13 cellular contexts compared by ENCODE assay signal in genomic region chr4:78766650-78767049, GRCh38. TPM values are rescaled to one million over a fixed set of nuclear protein-coding genes. Genes with fewer than 3 reads are reported as not detected.
A peak's percentile ranks its signal among the peaks of the same experiment; 100 is the strongest.
DNase-seq lines count a peak whose midpoint lies in the region; ATAC-seq and TF ChIP-seq lines count a peak whose summit lies in the region.
"Had no signal": no experiment of that assay in that cellular context is flagged by ENCODE, and none has a peak within 500 bp of the region (broad histone marks: within the 10 kb centered on the region; RNA-seq: fewer than 3 reads in every experiment).

No MANE protein-coding gene starts in this region.

- H3K9me3 ChIP-seq in MM.1S (replicated peaks; ENCODE audit: insufficient read depth, low read length) = no peaks in the 10 kb centered on the region
- H3K9me3 ChIP-seq: lower lobe of right lung, pancreas, thoracic aorta had no signal

- no peaks in the 10 kb centered on the region for H3K36me3 Mint-ChIP-seq in glutamatergic neuron (ENCODE audit: unreplicated experiment)
- H3K36me3 Mint-ChIP-seq: activated naive CD8-positive, alpha-beta T cell treated with anti-CD3 and anti-CD28 coated beads, Interleukin-2, amount 10 ng/mL, durations not matched to agents 7 days and 5 days had no signal

- no peak overlapping the region for H3K27ac ChIP-seq in MM.1S (ENCODE audit: low read length)
- H3K27ac ChIP-seq: C4-2B, lower lobe of right lung, pancreas, thoracic aorta had no signal

- no peaks in the 10 kb centered on the region for H3K4me1 Mint-ChIP-seq in glutamatergic neuron (ENCODE audit: low read depth, unreplicated experiment)

- no peaks in the 10 kb centered on the region for H3K36me3 ChIP-seq in MM.1S (replicated peaks; ENCODE audit: insufficient read depth, low read length)
- H3K36me3 ChIP-seq: lower lobe of right lung, pancreas, thoracic aorta had no signal

- H4K20me1 ChIP-seq in MM.1S (ENCODE audit: insufficient read depth, low read length) = no peaks in the 10 kb centered on the region

- H3K27me3 Mint-ChIP-seq in glutamatergic neuron (ENCODE audit: unreplicated experiment) = no peaks in the 10 kb centered on the region
- H3K27me3 Mint-ChIP-seq: activated naive CD8-positive, alpha-beta T cell treated with anti-CD3 and anti-CD28 coated beads, Interleukin-2, amount 10 ng/mL, durations not matched to agents 7 days and 5 days had no signal

- no peak overlapping the region for H3K4me3 Mint-ChIP-seq in glutamatergic neuron (ENCODE audit: unreplicated experiment)
- H3K4me3 Mint-ChIP-seq: activated naive CD8-positive, alpha-beta T cell treated with anti-CD3 and anti-CD28 coated beads, Interleukin-2, amount 10 ng/mL, durations not matched to agents 7 days and 5 days had no signal

- no peak overlapping the region for H3K9ac ChIP-seq in MM.1S (ENCODE audit: low read length)

- H3K79me2 ChIP-seq in MM.1S (ENCODE audit: low read length) = no peaks in the 10 kb centered on the region

- H2AFZ ChIP-seq in MM.1S (ENCODE audit: low read length) = no peak overlapping the region

- peak overlapping the region; percentile 45 for H3K4me2 ChIP-seq in MM.1S (ENCODE audit: low read depth, low read length)

- ATAC-seq in GM18519 (IDR thresholded peaks at IDR 0.05; ENCODE audit: low FRiP score, unreplicated experiment) (peak; percentile 76), GM21381 (IDR thresholded peaks at IDR 0.05; ENCODE audit: unreplicated experiment) (peak; percentile 90), HG03025 (IDR thresholded peaks at IDR 0.05; ENCODE audit: low FRiP score, unreplicated experiment) (peak; percentile 91)
- ATAC-seq: lower lobe of right lung, pancreas had no signal

- H3K27me3 ChIP-seq in MM.1S (replicated peaks; ENCODE audit: insufficient read depth, low read length) = no peaks in the 10 kb centered on the region; the same call in 1 of the 2 replicates
- H3K27me3 ChIP-seq: pancreas had no signal

- no peaks in the 10 kb centered on the region for H3K9me2 ChIP-seq in MM.1S (replicated peaks; ENCODE audit: insufficient read depth, low read length)

- TF ChIP-seq CTCF in MM.1S (IDR thresholded peaks at IDR 0.05; ENCODE audit: low read length) (no peak), glutamatergic neuron (IDR thresholded peaks at IDR 0.05; ENCODE audit: partially characterized antibody, unreplicated experiment) (no peak)

- H3K4me3 ChIP-seq in MM.1S (ENCODE audit: low read length) = no peak overlapping the region
- H3K4me3 ChIP-seq: lower lobe of right lung, pancreas, thoracic aorta had no signal

- H3K27ac Mint-ChIP-seq in glutamatergic neuron (ENCODE audit: unreplicated experiment) = no peak overlapping the region
- H3K27ac Mint-ChIP-seq: activated naive CD8-positive, alpha-beta T cell treated with anti-CD3 and anti-CD28 coated beads, Interleukin-2, amount 10 ng/mL, durations not matched to agents 7 days and 5 days had no signal

- no peaks in the 10 kb centered on the region for H3K9me3 Mint-ChIP-seq in glutamatergic neuron (ENCODE audit: unreplicated experiment)
- H3K9me3 Mint-ChIP-seq: activated naive CD8-positive, alpha-beta T cell treated with anti-CD3 and anti-CD28 coated beads, Interleukin-2, amount 10 ng/mL, durations not matched to agents 7 days and 5 days had no signal

- DNase-seq in MM.1S = peak; percentile 71
- DNase-seq in glutamatergic neuron = no peak
- no peak for DNase-seq in activated gamma-delta T cell treated with Interleukin-2 at 50 U/mL for 16 hours
- DNase-seq in HuH-7.5 (ENCODE audit: low spot score) = no peak
- DNase-seq in NCI-H1048 (lab: John Stamatoyannopoulos, UW) = no peak
- DNase-seq: activated naive CD8-positive, alpha-beta T cell treated with anti-CD3 and anti-CD28 coated beads, Interleukin-2, amount 10 ng/mL, durations not matched to agents 7 days and 5 days; lower lobe of right lung; pancreas had no signal

- H3F3A ChIP-seq in MM.1S (ENCODE audit: insufficient read depth, low read length) = peaks cover 26% of the 10 kb centered on the region

- H3K4me1 ChIP-seq in MM.1S (ENCODE audit: low read length) = peaks cover 33% of the 10 kb centered on the region
- H3K4me1 ChIP-seq: pancreas had no signal

RNA-seq across cellular contexts. Expression of gene BMP2K, which starts 9.5 kb away (rescaled TPM):
- 13.6 TPM for total RNA-seq in glutamatergic neuron (ENCODE audit: unreplicated experiment)
